In the genomic region with DNA sequence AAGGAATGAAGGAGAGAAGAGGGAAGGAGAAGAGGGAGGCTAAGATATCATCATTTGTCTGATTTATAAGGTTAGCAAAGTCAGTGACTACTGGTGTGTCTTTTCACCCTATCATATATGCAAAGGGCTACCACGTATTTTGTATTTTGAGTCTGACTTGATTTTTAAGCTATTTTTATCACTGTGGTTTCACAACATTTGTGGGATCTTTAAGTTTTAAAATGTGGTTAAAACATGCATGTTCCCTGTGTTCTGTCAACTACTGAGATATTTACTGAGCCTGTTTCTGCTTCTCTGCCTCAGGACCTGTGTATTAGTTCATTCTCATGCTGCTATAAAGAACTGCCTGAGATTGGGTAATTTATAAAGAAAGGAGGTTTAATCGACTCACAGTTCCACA, we compare ENCODE assay signal across 19 cellular contexts. TPM values are rescaled to one million over a fixed set of nuclear protein-coding genes. Genes with fewer than 3 reads are reported as not detected.
DNase-seq lines count a peak whose midpoint lies in the region; ATAC-seq and TF ChIP-seq lines count a peak whose summit lies in the region.
"Had no signal": no experiment of that assay in that cellular context is flagged by ENCODE, and none has a peak within 500 bp of the region (broad histone marks: within the 10 kb centered on the region; RNA-seq: fewer than 3 reads in every experiment).

No MANE protein-coding gene starts in this region.

- H3K9me3 ChIP-seq in hepatocyte (ENCODE audit: low read depth) (no peaks in the 10 kb centered on the region), BE2C (no peaks in the 10 kb centered on the region), esophagus squamous epithelium (peaks cover 0 to 4% (median 0%) of the 10 kb centered on the region in 3 donors)
- H3K9me3 ChIP-seq: tibial artery had no signal

- H3K4me3 ChIP-seq in hepatocyte (no peak overlapping the region), BE2C (ENCODE audit: low read depth, low read length) (no peak overlapping the region), esophagus squamous epithelium (no peak overlapping the region)
- H3K4me3 ChIP-seq: left ventricle myocardium inferior, tibial artery had no signal

- ATAC-seq in GM18511 (IDR thresholded peaks at IDR 0.05; ENCODE audit: unreplicated experiment): peak; percentile 75
- ATAC-seq in GM19463 (IDR thresholded peaks at IDR 0.05; ENCODE audit: unreplicated experiment): peak; percentile 62
- ATAC-seq in HG03442 (IDR thresholded peaks at IDR 0.05; ENCODE audit: unreplicated experiment): peak; percentile 62
- ATAC-seq: T-cell had no signal

- H3K4me2 ChIP-seq in hepatocyte: no peak overlapping the region

- H3K27ac ChIP-seq in hepatocyte (peak overlapping the region; percentile 2), esophagus squamous epithelium (no peak overlapping the region)
- H3K27ac ChIP-seq: left ventricle myocardium inferior, tibial artery, WERI-Rb-1 had no signal

- intact Hi-C loops in esophagus squamous epithelium (cut with DNase I): no loop called here

- H4K20me1 ChIP-seq in hepatocyte (ENCODE audit: insufficient read depth, poor library complexity, severe bottlenecking): no peaks in the 10 kb centered on the region

- no peak for DNase-seq in hepatocyte (ENCODE audit: low spot score)
- DNase-seq in BE2C: no peak
- no peak for DNase-seq in stimulated activated CD8-positive, alpha-beta memory T cell treated with anti-CD3 and anti-CD28 coated beads, Interleukin-4, amount 100 ng/mL, for 48 hours
- DNase-seq in esophagus squamous epithelium (lab: John Stamatoyannopoulos, UW): no peak
- DNase-seq: AML-193, aorta, HCEC 1CT, KBM-7, left ventricle myocardium inferior, NCI-H1436 treated with DMSO at 0.1 percent for 48 hours, NCI-H2227 treated with DMSO at 0.1 percent for 48 hours, T-cell, tibial artery, WERI-Rb-1 had no signal

- TF ChIP-seq CTCF in hepatocyte (IDR thresholded peaks at IDR 0.05; ENCODE audit: poor library complexity): no peak
- TF ChIP-seq CTCF in BE2C (IDR thresholded peaks at IDR 0.05; ENCODE audit: low read depth, low read length): no peak
- no peak for TF ChIP-seq CTCF in esophagus squamous epithelium (IDR thresholded peaks at IDR 0.05)

- peaks cover 11% of the 10 kb centered on the region for H3K4me1 ChIP-seq in hepatocyte (ENCODE audit: insufficient read depth)
- H3K4me1 ChIP-seq in BE2C: no peaks in the 10 kb centered on the region
- peaks cover 0 to 19% (median 4%) of the 10 kb centered on the region in 3 donors for H3K4me1 ChIP-seq in esophagus squamous epithelium
- H3K4me1 ChIP-seq: left ventricle myocardium inferior, tibial artery had no signal

- H3K27me3 ChIP-seq in hepatocyte: no peaks in the 10 kb centered on the region
- no peaks in the 10 kb centered on the region for H3K27me3 ChIP-seq in BE2C
- H3K27me3 ChIP-seq in esophagus squamous epithelium: no peaks in the 10 kb centered on the region
- H3K27me3 ChIP-seq: tibial artery had no signal

- no peak overlapping the region for H2AFZ ChIP-seq in hepatocyte

- no peaks in the 10 kb centered on the region for H3K79me2 ChIP-seq in hepatocyte

- H3K9me2 ChIP-seq in hepatocyte (replicated peaks; ENCODE audit: insufficient read depth): no peaks in the 10 kb centered on the region

- H3K36me3 ChIP-seq in hepatocyte (replicated peaks; ENCODE audit: insufficient read depth, low read depth): no peaks in the 10 kb centered on the region
- H3K36me3 ChIP-seq in BE2C: no peaks in the 10 kb centered on the region
- H3K36me3 ChIP-seq in esophagus squamous epithelium: no peaks in the 10 kb centered on the region
- H3K36me3 ChIP-seq: left ventricle myocardium inferior, tibial artery, WERI-Rb-1 had no signal

- WGBS in hepatocyte (ENCODE audit: low lambda C conversion rate, missing lambda C conversion rate): 83% methylated on average over 2 of the region's 2 CpGs
- 66 to 75% methylated on average over 2 of the region's 2 CpGs for WGBS in esophagus squamous epithelium, 2 donors

- TF ChIP-seq POLR2A in esophagus squamous epithelium (IDR thresholded peaks at IDR 0.05): no peak

RNA-seq across cellular contexts. Expression of a gene that starts 22.5 kb away (rescaled TPM):
- total RNA-seq in hepatocyte (5.0 and 5.3 TPM in 2 replicates), esophagus squamous epithelium (1 to 10 TPM; 2.4 to 4.8 (median 3.9) TPM)
- 6.9 and 17.2 TPM in 2 replicates for polyA plus RNA-seq in hepatocyte
- polyA plus RNA-seq in BE2C (2012; ENCODE audit: insufficient read depth, insufficient read length, low read depth): not detected
- total RNA-seq: activated T-helper 2 cell treated with anti-CD3 and anti-CD28 coated beads, Interferon-gamma antibody, Interleukin-2, Interleukin-4, amounts not matched to agents 10 μg/mL and 5 μg/mL and 100 μg/mL, durations not matched to agents 14 hours and 24 hours and 36 hours; osteocyte had no signal
